In genomic region chr18:25322806-25323205, GRCh38 we compare ENCODE assay signal across 22 cellular contexts. TPM values are rescaled to one million over a fixed set of nuclear protein-coding genes. Genes with fewer than 3 reads are reported as not detected.
"Had no signal": no experiment of that assay in that cellular context is flagged by ENCODE, and none has a peak within 500 bp of the region (broad histone marks: within the 10 kb centered on the region; RNA-seq: fewer than 3 reads in every experiment).

No MANE protein-coding gene starts in this region.

- H3K27ac Mint-ChIP-seq: activated CD8-positive, alpha-beta T cell treated with anti-CD3 and anti-CD28 coated beads for 36 hours; activated naive CD8-positive, alpha-beta T cell treated with anti-CD3 and anti-CD28 coated beads, Interleukin-2, amount 10 ng/mL, durations not matched to agents 7 days and 5 days; T-helper 1 cell treated with Interleukin-12 subunit alpha and Interleukin-12 subunit beta and Interleukin-4 antibody, amounts not matched to agents 30 μg/mL and 1 μg/mL, for 36 hours had no signal

- H3K4me3 Mint-ChIP-seq: activated CD8-positive, alpha-beta T cell treated with anti-CD3 and anti-CD28 coated beads for 36 hours; activated naive CD8-positive, alpha-beta T cell treated with anti-CD3 and anti-CD28 coated beads, Interleukin-2, amount 10 ng/mL, durations not matched to agents 7 days and 5 days; T-helper 1 cell treated with Interleukin-12 subunit alpha and Interleukin-12 subunit beta and Interleukin-4 antibody, amounts not matched to agents 30 μg/mL and 1 μg/mL, for 36 hours had no signal

- H3K27me3 Mint-ChIP-seq: activated naive CD8-positive, alpha-beta T cell treated with anti-CD3 and anti-CD28 coated beads, Interleukin-2, amount 10 ng/mL, durations not matched to agents 7 days and 5 days had no signal

- H3K9me3 Mint-ChIP-seq: activated CD8-positive, alpha-beta T cell treated with anti-CD3 and anti-CD28 coated beads for 36 hours; activated naive CD8-positive, alpha-beta T cell treated with anti-CD3 and anti-CD28 coated beads, Interleukin-2, amount 10 ng/mL, durations not matched to agents 7 days and 5 days; T-helper 1 cell treated with Interleukin-12 subunit alpha and Interleukin-12 subunit beta and Interleukin-4 antibody, amounts not matched to agents 30 μg/mL and 1 μg/mL, for 36 hours had no signal

- H3K27ac ChIP-seq: adrenal gland, breast epithelium, RWPE1, WERI-Rb-1 had no signal

- H3K4me3 ChIP-seq: adrenal gland, breast epithelium, MG63 had no signal

- H3K36me3 ChIP-seq: breast epithelium, MG63, WERI-Rb-1 had no signal

- H3K36me3 Mint-ChIP-seq: activated naive CD8-positive, alpha-beta T cell treated with anti-CD3 and anti-CD28 coated beads, Interleukin-2, amount 10 ng/mL, durations not matched to agents 7 days and 5 days had no signal

- H3K9me3 ChIP-seq: adrenal gland, breast epithelium, MG63 had no signal

- H3K27me3 ChIP-seq: adrenal gland, breast epithelium, MG63 had no signal

- FAIRE-seq: TTC549 had no signal

- DNase-seq: activated CD4-positive, alpha-beta T cell treated with anti-CD3 and anti-CD28 coated beads for 4 hours; activated CD8-positive, alpha-beta memory T cell treated with anti-CD3 and anti-CD28 coated beads, Interleukin-2, amount 50 U/mL, for 4 hours; activated CD8-positive, alpha-beta T cell treated with anti-CD3 and anti-CD28 coated beads for 36 hours; activated naive CD4-positive, alpha-beta T cell treated with anti-CD3 and anti-CD28 coated beads, Interleukin-2, amount 50 U/mL, for 16 hours; activated naive CD8-positive, alpha-beta T cell treated with anti-CD3 and anti-CD28 coated beads, Interleukin-2, amount 10 ng/mL, durations not matched to agents 7 days and 5 days; activated T-cell treated with anti-CD3 and anti-CD28 coated beads, Interleukin-2, amount 50 U/mL, for 1 hour; adrenal gland; anterior cingulate cortex; caudate nucleus; MG63; NCI-H146; NCI-H187 treated with DMSO at 0.1 percent for 48 hours; NCI-H2081 treated with DMSO at 0.1 percent for 48 hours; NCI-H446; NCI-H524; Right ventricle myocardium superior; T-helper 9 cell; WERI-Rb-1 had no signal

- H3K4me1 Mint-ChIP-seq: activated naive CD8-positive, alpha-beta T cell treated with anti-CD3 and anti-CD28 coated beads, Interleukin-2, amount 10 ng/mL, durations not matched to agents 7 days and 5 days had no signal

RNA-seq across cellular contexts. Expression of gene ZNF521, which starts 29.2 kb away (rescaled TPM):
- total RNA-seq: activated CD8-positive, alpha-beta T cell treated with anti-CD3 and anti-CD28 coated beads for 36 hours; activated naive CD8-positive, alpha-beta T cell treated with anti-CD3 and anti-CD28 coated beads, Interleukin-2, amount 10 ng/mL, durations not matched to agents 7 days and 5 days had no signal
